ENCODE assay signal across 1 cellular context in the genomic region with DNA sequence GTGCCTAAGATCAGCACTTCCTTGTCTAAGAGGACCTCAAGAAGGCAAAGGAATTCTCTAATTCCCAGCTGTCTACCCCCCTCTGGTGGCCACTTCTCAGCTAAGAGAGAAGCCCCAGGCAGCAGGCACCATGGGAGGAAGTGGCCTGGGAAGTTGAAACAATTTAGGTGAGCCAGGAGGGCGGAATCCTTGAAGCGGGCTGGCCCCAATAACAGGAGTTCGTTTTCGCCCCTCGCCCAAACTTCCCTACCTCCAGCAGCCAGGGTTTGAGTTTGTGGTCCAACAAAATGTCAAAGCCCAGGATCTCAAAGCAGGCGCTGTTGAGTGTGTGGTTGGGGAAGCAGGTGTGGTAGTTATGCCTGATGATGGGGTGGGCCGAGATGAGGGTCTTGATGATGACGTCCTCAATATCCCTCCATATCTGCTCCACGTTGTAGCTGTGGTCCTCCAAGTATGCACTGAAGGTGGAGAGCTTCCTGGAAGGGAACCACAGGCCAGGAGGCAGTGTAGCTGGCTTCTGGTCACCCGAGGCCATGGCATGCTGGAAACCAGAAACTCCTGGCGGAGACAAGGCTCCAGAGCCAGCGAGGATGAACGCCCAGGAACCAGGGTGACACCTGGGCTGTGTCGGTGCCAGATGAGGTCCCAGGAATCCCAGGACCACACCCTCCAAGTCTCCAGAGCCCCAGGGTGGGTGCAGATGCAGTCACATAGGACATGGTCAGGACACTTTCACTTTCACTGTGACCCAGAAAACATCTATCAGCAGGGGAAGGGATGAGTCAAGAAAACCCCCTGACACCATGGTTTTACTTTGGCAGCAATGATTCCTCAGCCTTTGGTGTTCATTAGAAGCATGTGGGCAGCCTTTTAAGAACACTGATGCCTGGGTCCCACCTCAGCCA.
TF ChIP-seq lines count a peak whose summit lies in the region.

No MANE protein-coding gene starts in this region.

TF ChIP-seq in HepG2, 621 proteins besides CTCF, POLR2A, EP300 and RAD21 (continued from another document and continues in another):
- TF ChIP-seq, protein P1, sequence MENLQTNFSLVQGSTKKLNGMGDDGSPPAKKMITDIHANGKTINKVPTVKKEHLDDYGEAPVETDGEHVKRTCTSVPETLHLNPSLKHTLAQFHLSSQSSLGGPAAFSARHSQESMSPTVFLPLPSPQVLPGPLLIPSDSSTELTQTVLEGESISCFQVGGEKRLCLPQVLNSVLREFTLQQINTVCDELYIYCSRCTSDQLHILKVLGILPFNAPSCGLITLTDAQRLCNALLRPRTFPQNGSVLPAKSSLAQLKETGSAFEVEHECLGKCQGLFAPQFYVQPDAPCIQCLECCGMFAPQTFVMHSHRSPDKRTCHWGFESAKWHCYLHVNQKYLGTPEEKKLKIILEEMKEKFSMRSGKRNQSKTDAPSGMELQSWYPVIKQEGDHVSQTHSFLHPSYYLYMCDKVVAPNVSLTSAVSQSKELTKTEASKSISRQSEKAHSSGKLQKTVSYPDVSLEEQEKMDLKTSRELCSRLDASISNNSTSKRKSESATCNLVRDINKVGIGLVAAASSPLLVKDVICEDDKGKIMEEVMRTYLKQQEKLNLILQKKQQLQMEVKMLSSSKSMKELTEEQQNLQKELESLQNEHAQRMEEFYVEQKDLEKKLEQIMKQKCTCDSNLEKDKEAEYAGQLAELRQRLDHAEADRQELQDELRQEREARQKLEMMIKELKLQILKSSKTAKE (CRISPR knock-in tag; IDR thresholded peaks at IDR 0.05; ENCODE audit: borderline replicate concordance), result no peak
- TF ChIP-seq ZBTB20 (CRISPR knock-in tag; IDR thresholded peaks at IDR 0.05; ENCODE audit: borderline replicate concordance, low read depth) (0 out of 2 replicates have a peak, but pooled peaks have one; percentile 16), KAT8 (CRISPR knock-in tag; IDR thresholded peaks at IDR 0.05) (peak; percentile 77), SAP130 (CRISPR knock-in tag; IDR thresholded peaks at IDR 0.05; ENCODE audit: low read depth) (peak; percentile 24), ZNF615 (CRISPR knock-in tag; IDR thresholded peaks at IDR 0.05; ENCODE audit: borderline replicate concordance) (no peak), MED1 (CRISPR knock-in tag; IDR thresholded peaks at IDR 0.05) (no peak), ZNF792 (CRISPR knock-in tag; IDR thresholded peaks at IDR 0.05) (0 out of 2 replicates have a peak, but pooled peaks have one; percentile 21), ESRRA (CRISPR knock-in tag; IDR thresholded peaks at IDR 0.05; ENCODE audit: low read depth) (no peak), ZZZ3 (CRISPR knock-in tag; IDR thresholded peaks at IDR 0.05; ENCODE audit: borderline replicate concordance) (no peak), ZNF788 (CRISPR knock-in tag; IDR thresholded peaks at IDR 0.05; ENCODE audit: borderline replicate concordance) (no peak), ELF1 (CRISPR knock-in tag; IDR thresholded peaks at IDR 0.05) (peak; percentile 71), HNF4A (CRISPR knock-in tag; IDR thresholded peaks at IDR 0.05) (no peak), ZNF329 (CRISPR knock-in tag; IDR thresholded peaks at IDR 0.05; ENCODE audit: low read depth) (no peak), RBM39 (IDR thresholded peaks at IDR 0.05; ENCODE audit: low read depth, low read length, poor library complexity, severe bottlenecking) (no peak), ZNF776 (CRISPR knock-in tag; IDR thresholded peaks at IDR 0.05) (no peak), MIXL1 (CRISPR knock-in tag; IDR thresholded peaks at IDR 0.05) (peak; percentile 0; the same call in 1 of the 2 replicates), ZNF17 (CRISPR knock-in tag; IDR thresholded peaks at IDR 0.05) (no peak), ZNF883 (CRISPR knock-in tag; IDR thresholded peaks at IDR 0.05; ENCODE audit: not compliant biosample characterization) (peak; percentile 37), NCOA1 (CRISPR knock-in tag; IDR thresholded peaks at IDR 0.05) (peak; percentile 67; the same call in 1 of the 2 replicates), ZFX (CRISPR knock-in tag; IDR thresholded peaks at IDR 0.05; ENCODE audit: low read depth) (peak; percentile 71; the same call in 1 of the 2 replicates), ZFP62 (CRISPR knock-in tag; IDR thresholded peaks at IDR 0.05) (no peak), FOXP1 (IDR thresholded peaks at IDR 0.05) (no peak), FOXP1 (CRISPR knock-in tag; IDR thresholded peaks at IDR 0.05) (no peak), SRY (CRISPR knock-in tag; IDR thresholded peaks at IDR 0.05) (peak; percentile 79; the same call in 1 of the 2 replicates), HNRNPUL1 (IDR thresholded peaks at IDR 0.05; ENCODE audit: low read depth, low read length) (no peak), ISX (CRISPR knock-in tag; conservative IDR thresholded peaks at IDR 0.05) (no peak; the same call in 1 of the 2 replicates), GABPA (IDR thresholded peaks at IDR 0.05; ENCODE audit: low read depth, low read length) (no peak), GABPA (CRISPR knock-in tag; IDR thresholded peaks at IDR 0.05; ENCODE audit: low read depth) (peak; percentile 38), ZMYM4 (CRISPR knock-in tag; IDR thresholded peaks at IDR 0.05) (peak; percentile 67; the same call in 1 of the 2 replicates), KLF11 (CRISPR knock-in tag; IDR thresholded peaks at IDR 0.05) (no peak), ZNF143 (CRISPR knock-in tag; IDR thresholded peaks at IDR 0.05) (peak; percentile 69), ZNF34 (CRISPR knock-in tag; IDR thresholded peaks at IDR 0.05; ENCODE audit: borderline replicate concordance) (no peak), ZNF326 (CRISPR knock-in tag; IDR thresholded peaks at IDR 0.05; ENCODE audit: borderline replicate concordance) (no peak), REPIN1 (CRISPR knock-in tag; IDR thresholded peaks at IDR 0.05; ENCODE audit: borderline replicate concordance, low read depth) (no peak), ZNF577 (CRISPR knock-in tag; IDR thresholded peaks at IDR 0.05; ENCODE audit: borderline replicate concordance, low read depth) (no peak), ETV6 (CRISPR knock-in tag; conservative IDR thresholded peaks at IDR 0.05) (0 out of 2 replicates have a peak, but pooled peaks have one; percentile 29), ZNF567 (CRISPR knock-in tag; IDR thresholded peaks at IDR 0.05; ENCODE audit: borderline replicate concordance) (0 out of 2 replicates have a peak, but pooled peaks have one; percentile 61), ZNF572 (CRISPR knock-in tag; IDR thresholded peaks at IDR 0.05) (0 out of 2 replicates have a peak, but pooled peaks have one; percentile 49), ZNF530 (CRISPR knock-in tag; IDR thresholded peaks at IDR 0.05; ENCODE audit: low read depth) (0 out of 2 replicates have a peak, but pooled peaks have one; percentile 59), MXD4 (CRISPR knock-in tag; IDR thresholded peaks at IDR 0.05) (no peak; the same call in 1 of the 2 replicates)
- TF ChIP-seq, protein P2, sequence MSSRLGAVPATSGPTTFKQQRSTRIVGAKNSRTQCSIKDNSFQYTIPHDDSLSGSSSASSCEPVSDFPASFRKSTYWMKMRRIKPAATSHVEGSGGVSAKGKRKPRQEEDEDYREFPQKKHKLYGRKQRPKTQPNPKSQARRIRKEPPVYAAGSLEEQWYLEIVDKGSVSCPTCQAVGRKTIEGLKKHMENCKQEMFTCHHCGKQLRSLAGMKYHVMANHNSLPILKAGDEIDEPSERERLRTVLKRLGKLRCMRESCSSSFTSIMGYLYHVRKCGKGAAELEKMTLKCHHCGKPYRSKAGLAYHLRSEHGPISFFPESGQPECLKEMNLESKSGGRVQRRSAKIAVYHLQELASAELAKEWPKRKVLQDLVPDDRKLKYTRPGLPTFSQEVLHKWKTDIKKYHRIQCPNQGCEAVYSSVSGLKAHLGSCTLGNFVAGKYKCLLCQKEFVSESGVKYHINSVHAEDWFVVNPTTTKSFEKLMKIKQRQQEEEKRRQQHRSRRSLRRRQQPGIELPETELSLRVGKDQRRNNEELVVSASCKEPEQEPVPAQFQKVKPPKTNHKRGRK (CRISPR knock-in tag; IDR thresholded peaks at IDR 0.05), result no peak
- TF ChIP-seq, protein P3, sequence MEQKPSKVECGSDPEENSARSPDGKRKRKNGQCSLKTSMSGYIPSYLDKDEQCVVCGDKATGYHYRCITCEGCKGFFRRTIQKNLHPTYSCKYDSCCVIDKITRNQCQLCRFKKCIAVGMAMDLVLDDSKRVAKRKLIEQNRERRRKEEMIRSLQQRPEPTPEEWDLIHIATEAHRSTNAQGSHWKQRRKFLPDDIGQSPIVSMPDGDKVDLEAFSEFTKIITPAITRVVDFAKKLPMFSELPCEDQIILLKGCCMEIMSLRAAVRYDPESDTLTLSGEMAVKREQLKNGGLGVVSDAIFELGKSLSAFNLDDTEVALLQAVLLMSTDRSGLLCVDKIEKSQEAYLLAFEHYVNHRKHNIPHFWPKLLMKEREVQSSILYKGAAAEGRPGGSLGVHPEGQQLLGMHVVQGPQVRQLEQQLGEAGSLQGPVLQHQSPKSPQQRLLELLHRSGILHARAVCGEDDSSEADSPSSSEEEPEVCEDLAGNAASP (CRISPR knock-in tag; IDR thresholded peaks at IDR 0.05; ENCODE audit: borderline replicate concordance), result peak; percentile 44; the same call in 1 of the 2 replicates
- TF ChIP-seq, protein P4, sequence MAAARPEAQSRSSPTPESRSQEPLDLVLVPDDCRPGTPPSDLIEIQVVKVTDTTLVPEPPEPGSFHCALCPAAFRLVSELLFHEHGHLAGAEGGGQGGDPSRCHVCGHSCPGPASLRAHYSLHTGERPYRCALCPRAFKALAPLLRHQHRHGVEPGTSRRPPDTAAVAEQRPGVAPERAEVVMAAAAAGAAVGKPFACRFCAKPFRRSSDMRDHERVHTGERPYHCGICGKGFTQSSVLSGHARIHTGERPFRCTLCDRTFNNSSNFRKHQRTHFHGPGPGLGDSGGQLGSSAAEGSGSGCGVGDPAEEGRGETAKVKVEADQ (CRISPR knock-in tag; IDR thresholded peaks at IDR 0.05; ENCODE audit: borderline replicate concordance), result 0 out of 2 replicates have a peak, but pooled peaks have one; percentile 67
- TF ChIP-seq, protein P5, sequence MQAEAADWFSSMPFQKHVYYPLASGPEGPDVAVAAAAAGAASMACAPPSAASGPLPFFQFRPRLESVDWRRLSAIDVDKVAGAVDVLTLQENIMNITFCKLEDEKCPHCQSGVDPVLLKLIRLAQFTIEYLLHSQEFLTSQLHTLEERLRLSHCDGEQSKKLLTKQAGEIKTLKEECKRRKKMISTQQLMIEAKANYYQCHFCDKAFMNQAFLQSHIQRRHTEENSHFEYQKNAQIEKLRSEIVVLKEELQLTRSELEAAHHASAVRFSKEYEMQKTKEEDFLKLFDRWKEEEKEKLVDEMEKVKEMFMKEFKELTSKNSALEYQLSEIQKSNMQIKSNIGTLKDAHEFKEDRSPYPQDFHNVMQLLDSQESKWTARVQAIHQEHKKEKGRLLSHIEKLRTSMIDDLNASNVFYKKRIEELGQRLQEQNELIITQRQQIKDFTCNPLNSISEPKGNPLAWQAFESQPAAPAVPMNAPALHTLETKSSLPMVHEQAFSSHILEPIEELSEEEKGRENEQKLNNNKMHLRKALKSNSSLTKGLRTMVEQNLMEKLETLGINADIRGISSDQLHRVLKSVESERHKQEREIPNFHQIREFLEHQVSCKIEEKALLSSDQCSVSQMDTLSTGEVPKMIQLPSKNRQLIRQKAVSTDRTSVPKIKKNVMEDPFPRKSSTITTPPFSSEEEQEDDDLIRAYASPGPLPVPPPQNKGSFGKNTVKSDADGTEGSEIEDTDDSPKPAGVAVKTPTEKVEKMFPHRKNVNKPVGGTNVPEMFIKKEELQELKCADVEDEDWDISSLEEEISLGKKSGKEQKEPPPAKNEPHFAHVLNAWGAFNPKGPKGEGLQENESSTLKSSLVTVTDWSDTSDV (CRISPR knock-in tag; IDR thresholded peaks at IDR 0.05), result no peak; the same call in 1 of the 2 replicates
- TF ChIP-seq, protein P6, sequence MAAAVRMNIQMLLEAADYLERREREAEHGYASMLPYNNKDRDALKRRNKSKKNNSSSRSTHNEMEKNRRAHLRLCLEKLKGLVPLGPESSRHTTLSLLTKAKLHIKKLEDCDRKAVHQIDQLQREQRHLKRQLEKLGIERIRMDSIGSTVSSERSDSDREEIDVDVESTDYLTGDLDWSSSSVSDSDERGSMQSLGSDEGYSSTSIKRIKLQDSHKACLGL (CRISPR knock-in tag; IDR thresholded peaks at IDR 0.05), result no peak
- TF ChIP-seq, protein P7, sequence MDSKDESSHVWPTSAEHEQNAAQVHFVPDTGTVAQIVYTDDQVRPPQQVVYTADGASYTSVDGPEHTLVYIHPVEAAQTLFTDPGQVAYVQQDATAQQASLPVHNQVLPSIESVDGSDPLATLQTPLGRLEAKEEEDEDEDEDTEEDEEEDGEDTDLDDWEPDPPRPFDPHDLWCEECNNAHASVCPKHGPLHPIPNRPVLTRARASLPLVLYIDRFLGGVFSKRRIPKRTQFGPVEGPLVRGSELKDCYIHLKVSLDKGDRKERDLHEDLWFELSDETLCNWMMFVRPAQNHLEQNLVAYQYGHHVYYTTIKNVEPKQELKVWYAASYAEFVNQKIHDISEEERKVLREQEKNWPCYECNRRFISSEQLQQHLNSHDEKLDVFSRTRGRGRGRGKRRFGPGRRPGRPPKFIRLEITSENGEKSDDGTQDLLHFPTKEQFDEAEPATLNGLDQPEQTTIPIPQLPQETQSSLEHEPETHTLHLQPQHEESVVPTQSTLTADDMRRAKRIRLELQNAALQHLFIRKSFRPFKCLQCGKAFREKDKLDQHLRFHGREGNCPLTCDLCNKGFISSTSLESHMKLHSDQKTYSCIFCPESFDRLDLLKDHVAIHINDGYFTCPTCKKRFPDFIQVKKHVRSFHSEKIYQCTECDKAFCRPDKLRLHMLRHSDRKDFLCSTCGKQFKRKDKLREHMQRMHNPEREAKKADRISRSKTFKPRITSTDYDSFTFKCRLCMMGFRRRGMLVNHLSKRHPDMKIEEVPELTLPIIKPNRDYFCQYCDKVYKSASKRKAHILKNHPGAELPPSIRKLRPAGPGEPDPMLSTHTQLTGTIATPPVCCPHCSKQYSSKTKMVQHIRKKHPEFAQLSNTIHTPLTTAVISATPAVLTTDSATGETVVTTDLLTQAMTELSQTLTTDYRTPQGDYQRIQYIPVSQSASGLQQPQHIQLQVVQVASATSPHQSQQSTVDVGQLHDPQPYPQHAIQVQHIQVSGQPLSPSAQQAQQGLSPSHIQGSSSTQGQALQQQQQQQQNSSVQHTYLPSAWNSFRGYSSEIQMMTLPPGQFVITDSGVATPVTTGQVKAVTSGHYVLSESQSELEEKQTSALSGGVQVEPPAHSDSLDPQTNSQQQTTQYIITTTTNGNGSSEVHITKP (CRISPR knock-in tag; IDR thresholded peaks at IDR 0.05; ENCODE audit: low read depth), result no peak
- TF ChIP-seq, protein P8, sequence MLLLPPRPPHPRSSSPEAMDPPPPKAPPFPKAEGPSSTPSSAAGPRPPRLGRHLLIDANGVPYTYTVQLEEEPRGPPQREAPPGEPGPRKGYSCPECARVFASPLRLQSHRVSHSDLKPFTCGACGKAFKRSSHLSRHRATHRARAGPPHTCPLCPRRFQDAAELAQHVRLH (CRISPR knock-in tag; IDR thresholded peaks at IDR 0.05; ENCODE audit: borderline replicate concordance, low read depth), result peak; percentile 56; the same call in 1 of the 2 replicates
- TF ChIP-seq, protein P9, sequence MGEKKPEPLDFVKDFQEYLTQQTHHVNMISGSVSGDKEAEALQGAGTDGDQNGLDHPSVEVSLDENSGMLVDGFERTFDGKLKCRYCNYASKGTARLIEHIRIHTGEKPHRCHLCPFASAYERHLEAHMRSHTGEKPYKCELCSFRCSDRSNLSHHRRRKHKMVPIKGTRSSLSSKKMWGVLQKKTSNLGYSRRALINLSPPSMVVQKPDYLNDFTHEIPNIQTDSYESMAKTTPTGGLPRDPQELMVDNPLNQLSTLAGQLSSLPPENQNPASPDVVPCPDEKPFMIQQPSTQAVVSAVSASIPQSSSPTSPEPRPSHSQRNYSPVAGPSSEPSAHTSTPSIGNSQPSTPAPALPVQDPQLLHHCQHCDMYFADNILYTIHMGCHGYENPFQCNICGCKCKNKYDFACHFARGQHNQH (CRISPR knock-in tag; IDR thresholded peaks at IDR 0.05), result no peak; the same call in 1 of the 2 replicates
